1 cellular context compared by ENCODE assay signal in genomic region chr4:108622828-108623227, GRCh38.
TF ChIP-seq lines count a peak whose summit lies in the region.

No MANE protein-coding gene starts in this region.

TF ChIP-seq in HCT116, 20 proteins besides CTCF, POLR2A, EP300 and RAD21 (continued from another document):
- no peak for TF ChIP-seq SIN3A (IDR thresholded peaks at IDR 0.05; ENCODE audit: low read depth)
- no peak for TF ChIP-seq SRF (IDR thresholded peaks at IDR 0.05; ENCODE audit: low read depth)
- no peak for TF ChIP-seq ZBTB33 (IDR thresholded peaks at IDR 0.05; ENCODE audit: extremely low read depth, insufficient replicate concordance, low read length)
- TF ChIP-seq JUND (IDR thresholded peaks at IDR 0.05): no peak
- no peak for TF ChIP-seq MAX (IDR thresholded peaks at IDR 0.05)
- no peak for TF ChIP-seq YY1 (IDR thresholded peaks at IDR 0.05; ENCODE audit: extremely low read depth, insufficient replicate concordance, low read depth, low read length)
TF ChIP-seq in HCT116: peak in this region for 0.
